Comparison of ENCODE assay signal across 22 cellular contexts in genomic region chr3:51445544-51446280, GRCh38.
"Had no signal": no experiment of that assay in that cellular context is flagged by ENCODE, and none has a peak within 500 bp of the region (broad histone marks: within the 10 kb centered on the region; RNA-seq: fewer than 3 reads in every experiment).

No MANE protein-coding gene starts in this region.

- H3K9me3 ChIP-seq: colonic mucosa, esophagus squamous epithelium, psoas muscle, right lobe of liver, tibial artery had no signal

- H3K4me1 ChIP-seq: colonic mucosa, esophagus squamous epithelium, left ventricle myocardium inferior, parathyroid adenoma, tibial artery had no signal

- H3K27ac ChIP-seq: colonic mucosa, esophagus squamous epithelium, heart left ventricle, left ventricle myocardium inferior, parathyroid adenoma, psoas muscle, right lobe of liver, tibial artery had no signal

- ATAC-seq: heart left ventricle; naive thymus-derived CD4-positive, alpha-beta T cell; psoas muscle; stimulated activated effector memory CD8-positive, alpha-beta T cell treated with anti-CD3 and anti-CD28 coated beads, Interleukin-12 subunit alpha, Interleukin-12 subunit beta, amount 100 ng/mL, for 72 hours had no signal

- H3K27ac Mint-ChIP-seq: nephron progenitor cell; stimulated activated effector memory CD8-positive, alpha-beta T cell treated with anti-CD3 and anti-CD28 coated beads, Interleukin-12 subunit alpha, Interleukin-12 subunit beta, amount 100 ng/mL, for 72 hours; stimulated activated naive CD8-positive, alpha-beta T cell treated with anti-CD3 and anti-CD28 coated beads, Interleukin-15, Interleukin-2, amounts not matched to agents 100 ng/mL and 50 ng/mL, for 24 hours had no signal

- H3K4me3 Mint-ChIP-seq: naive thymus-derived CD4-positive, alpha-beta T cell; nephron progenitor cell; stimulated activated effector memory CD8-positive, alpha-beta T cell treated with anti-CD3 and anti-CD28 coated beads, Interleukin-12 subunit alpha, Interleukin-12 subunit beta, amount 100 ng/mL, for 72 hours; stimulated activated naive CD8-positive, alpha-beta T cell treated with anti-CD3 and anti-CD28 coated beads, Interleukin-15, Interleukin-2, amounts not matched to agents 100 ng/mL and 50 ng/mL, for 24 hours had no signal

- H2AFZ ChIP-seq: parathyroid adenoma had no signal

- H3K4me1 Mint-ChIP-seq: nephron progenitor cell had no signal

- H3K27me3 ChIP-seq: colonic mucosa, esophagus squamous epithelium, heart left ventricle, right lobe of liver, tibial artery had no signal

- H3K9ac ChIP-seq: parathyroid adenoma had no signal

- H3K4me3 ChIP-seq: colonic mucosa, esophagus squamous epithelium, heart left ventricle, left ventricle myocardium inferior, lung, psoas muscle, right lobe of liver, tibial artery had no signal

- H3K9me3 Mint-ChIP-seq: stimulated activated effector memory CD8-positive, alpha-beta T cell treated with anti-CD3 and anti-CD28 coated beads, Interleukin-12 subunit alpha, Interleukin-12 subunit beta, amount 100 ng/mL, for 72 hours; stimulated activated naive CD8-positive, alpha-beta T cell treated with anti-CD3 and anti-CD28 coated beads, Interleukin-15, Interleukin-2, amounts not matched to agents 100 ng/mL and 50 ng/mL, for 24 hours had no signal

- DNase-seq: cerebellar nuclear complex; colonic mucosa; dermis blood vessel endothelial cell; esophagus squamous epithelium; heart left ventricle; hypothalamus; left ventricle myocardium inferior; mesendoderm; naive thymus-derived CD4-positive, alpha-beta T cell; nephron progenitor cell; psoas muscle; retina; right lobe of liver; stimulated activated CD4-positive, alpha-beta T cell treated with anti-CD3 and anti-CD28 coated beads, Interleukin-4, amount 100 ng/mL, for 1 hour; stimulated activated CD8-positive, alpha-beta memory T cell treated with anti-CD3 and anti-CD28 coated beads, Interleukin-4, amount 100 ng/mL, for 48 hours; tibial artery had no signal

- H3K27me3 Mint-ChIP-seq: naive thymus-derived CD4-positive, alpha-beta T cell; stimulated activated naive CD8-positive, alpha-beta T cell treated with anti-CD3 and anti-CD28 coated beads, Interleukin-15, Interleukin-2, amounts not matched to agents 100 ng/mL and 50 ng/mL, for 24 hours had no signal

- FAIRE-seq: frontal cortex, islet of Langerhans had no signal
